ENCODE assay signal across 22 cellular contexts in genomic region chr9:105332471-105332870, GRCh38.
DNase-seq lines count a peak whose midpoint lies in the region; ATAC-seq, FAIRE-seq and TF ChIP-seq lines count a peak whose summit lies in the region.
"Had no signal": no experiment of that assay in that cellular context is flagged by ENCODE, and none has a peak within 500 bp of the region (broad histone marks: within the 10 kb centered on the region; RNA-seq: fewer than 3 reads in every experiment).

No MANE protein-coding gene starts in this region.

- intact Hi-C loops in HepG2 (cut with micrococcal nuclease; ENCODE audit: unreplicated experiment) (loop anchor here (5.0 kb wide), 1 partner anchor 40 kb away; no protein-coding TSS in a partner anchor), right lobe of liver (cut with DNase I) (no loop called here), prostate gland (cut with DNase I) (no loop called here)

- CTCF ChIA-PET in HepG2 (lab: Yijun Ruan, JAX; ENCODE audit: low intra/inter-chr PET ratio, low total read pairs), result no interaction called here

- H3K27me3 ChIP-seq in HepG2 (ENCODE audit: control insufficient read depth in 1 of 2, insufficient read depth in 2 of 2, low read length in 2 of 2), result no peaks in the 10 kb centered on the region
- no peaks in the 10 kb centered on the region for H3K27me3 ChIP-seq in right lobe of liver
- H3K27me3 ChIP-seq in adipocyte (replicated peaks; ENCODE audit: control insufficient read depth, insufficient read depth, low read length), result no peaks in the 10 kb centered on the region
- no peaks in the 10 kb centered on the region for H3K27me3 ChIP-seq in subcutaneous abdominal adipose tissue (ENCODE audit: control insufficient read depth in 5 of 5, insufficient read depth in 4 of 5, low read length in 5 of 5)
- no peaks in the 10 kb centered on the region for H3K27me3 ChIP-seq in prostate gland (replicated peaks; ENCODE audit: insufficient read depth)
- H3K27me3 ChIP-seq: esophagus muscularis mucosa, upper lobe of right lung had no signal

- H3K27ac ChIP-seq in HepG2 (ENCODE audit: extremely low read length, insufficient read depth, low read length) (peak overlapping the region; percentile 69), right lobe of liver (peak overlapping the region in 1 of 3 donors; percentile 14), subcutaneous abdominal adipose tissue (ENCODE audit: low read depth, low read length) (peak overlapping the region; percentile 14), prostate gland (no peak overlapping the region)
- H3K27ac ChIP-seq: esophagus muscularis mucosa, upper lobe of right lung had no signal

- TF ChIP-seq EP300 in HepG2 (IDR thresholded peaks at IDR 0.05; ENCODE audit: low read depth in 2 of 2, low read length in 2 of 2), result no peak
- TF ChIP-seq EP300 in HepG2 (CRISPR knock-in tag; IDR thresholded peaks at IDR 0.05; ENCODE audit: borderline replicate concordance), result no peak

- BruUV-seq in HepG2 (replicated peaks; lab: Mats Ljungman, UMichigan), result no TSS peak

- TF ChIP-seq RAD21 in HepG2 (CRISPR knock-in tag; IDR thresholded peaks at IDR 0.05), result no peak

- H4K20me1 ChIP-seq in HepG2 (ENCODE audit: insufficient read depth, low read length), result no peaks in the 10 kb centered on the region

- no peak overlapping the region for H2AFZ ChIP-seq in HepG2 (ENCODE audit: low read length)

- DNase-seq in HepG2 (ENCODE audit: low spot score), result no peak
- no peak for DNase-seq in right lobe of liver
- DNase-seq in adipocyte (ENCODE audit: low read depth), result no peak
- peak; percentile 46 for DNase-seq in fibroblast of pulmonary artery (ENCODE audit: low read depth)
- DNase-seq in activated effector memory CD4-positive, alpha-beta T cell treated with anti-CD3 and anti-CD28 coated beads, Interleukin-2, amount 50 U/mL, for 16 hours, result no peak
- DNase-seq in prostate gland (ENCODE audit: low spot score), result no peak
- DNase-seq: 8988T; activated T-cell treated with anti-CD3 and anti-CD28 coated beads, Interleukin-2, amount 50 U/mL, for 72 hours; effector memory CD8-positive, alpha-beta T cell; H9; head of caudate nucleus; KG1; left cardiac atrium; naive B cell; NCI-H1694 treated with DMSO at 0.1 percent for 48 hours; NCI-H69; Right ventricle myocardium superior; T1000; upper lobe of right lung had no signal

- H3K9me3 ChIP-seq in HepG2 (ENCODE audit: low read length) (no peaks in the 10 kb centered on the region), right lobe of liver (no peaks in the 10 kb centered on the region), adipocyte (ENCODE audit: control insufficient read depth, low read length) (no peaks in the 10 kb centered on the region), subcutaneous abdominal adipose tissue (ENCODE audit: control insufficient read depth in 5 of 5, low read length in 5 of 5) (no peaks in the 10 kb centered on the region), prostate gland (no peaks in the 10 kb centered on the region)
- H3K9me3 ChIP-seq: esophagus muscularis mucosa, upper lobe of right lung had no signal

- H3K79me2 ChIP-seq in HepG2 (ENCODE audit: insufficient read depth, low read length), result peaks cover 3% of the 10 kb centered on the region

- no peak for FAIRE-seq in HepG2 (lab: Jason Lieb, UNC)

- ATAC-seq in HepG2 (no peak), right lobe of liver (no peak), GM18502 (IDR thresholded peaks at IDR 0.05; ENCODE audit: poor library complexity, unreplicated experiment) (no peak)
- ATAC-seq: activated T-cell treated with anti-CD3 and anti-CD28 coated beads, Interleukin-2, amount 50 U/mL, for 72 hours; effector memory CD8-positive, alpha-beta T cell; upper lobe of right lung had no signal

- TF ChIP-seq CTCF in HepG2 (CRISPR knock-in tag; IDR thresholded peaks at IDR 0.05) (no peak), right lobe of liver (IDR thresholded peaks at IDR 0.05) (no peak), fibroblast of pulmonary artery (IDR thresholded peaks at IDR 0.05; ENCODE audit: low read length, missing control alignments) (no peak), prostate gland (IDR thresholded peaks at IDR 0.05) (no peak)

- peaks cover 53% of the 10 kb centered on the region for H3K4me1 ChIP-seq in HepG2 (ENCODE audit: insufficient read depth, low read length)
- peaks cover 0 to 25% (median 3%) of the 10 kb centered on the region in 4 donors for H3K4me1 ChIP-seq in right lobe of liver
- peaks cover 66% of the 10 kb centered on the region for H3K4me1 ChIP-seq in adipocyte (ENCODE audit: control insufficient read depth, insufficient read depth, low read length)
- H3K4me1 ChIP-seq in subcutaneous abdominal adipose tissue (ENCODE audit: control insufficient read depth in 5 of 5, insufficient read depth in 5 of 5, low read length in 5 of 5), result peaks cover 0 to 14% (median 7%) of the 10 kb centered on the region in 5 donors
- no peaks in the 10 kb centered on the region for H3K4me1 ChIP-seq in prostate gland (replicated peaks)

- POLR2A ChIA-PET in HepG2 (lab: Yijun Ruan, JAX), result interaction anchor here (0.7 to 3.1 kb wide), 4 partner anchors 13 to 140 kb away, joined by 3 to 32 read pairs (median 14); no protein-coding TSS in a partner anchor

- H3K4me3 ChIP-seq in HepG2 (replicated peaks in 1 of 3; ENCODE audit: insufficient read depth in 1 of 3, low read depth in 2 of 3, low read length in 3 of 3), result no peak overlapping the region
- no peak overlapping the region for H3K4me3 ChIP-seq in right lobe of liver
- peak overlapping the region; percentile 18 for H3K4me3 ChIP-seq in adipocyte (ENCODE audit: low read length)
- no peak overlapping the region for H3K4me3 ChIP-seq in fibroblast of pulmonary artery (replicated peaks; ENCODE audit: low read depth, low read length)
- H3K4me3 ChIP-seq in subcutaneous abdominal adipose tissue (ENCODE audit: low read depth in 1 of 5, low read length in 5 of 5), result no peak overlapping the region
- no peak overlapping the region for H3K4me3 ChIP-seq in prostate gland
- H3K4me3 ChIP-seq: esophagus muscularis mucosa, upper lobe of right lung had no signal

- no peak overlapping the region for H3K9ac ChIP-seq in HepG2 (ENCODE audit: insufficient read depth, low read depth, low read length)
- peak overlapping the region; percentile 43 for H3K9ac ChIP-seq in adipocyte (ENCODE audit: low read length)
- H3K9ac ChIP-seq in subcutaneous abdominal adipose tissue (ENCODE audit: low read length in 5 of 5), result no peak overlapping the region

- 89% methylated on average over 2 of the region's 2 CpGs for WGBS in HepG2 (ENCODE audit: low lambda C conversion rate)
- 82% methylated on average over 2 of the region's 2 CpGs for WGBS in right lobe of liver (ENCODE audit: insufficient coverage, low coverage, low lambda C conversion rate, missing lambda C conversion rate)
- 82% methylated on average over 2 of the region's 2 CpGs for WGBS in prostate gland

- H3K4me2 ChIP-seq in HepG2 (ENCODE audit: low read depth, low read length), result no peak overlapping the region

- TF ChIP-seq POLR2A in HepG2 (IDR thresholded peaks at IDR 0.05; ENCODE audit: insufficient read depth in 1 of 2, low read depth in 2 of 2, low read length in 2 of 2) (no peak), right lobe of liver (IDR thresholded peaks at IDR 0.05) (no peak), prostate gland (IDR thresholded peaks at IDR 0.05) (no peak)

- in situ Hi-C loops in HepG2 (cut with HindIII; ENCODE audit: extremely low pct_ligation_motif_present, low pct_unique_long_range_greater_than_20kb), result no loop called here

- peaks cover 3 to 19% of the 10 kb centered on the region in 2 experiments; a peak in 3 of 5 replicates for H3K36me3 ChIP-seq in HepG2 (replicated peaks in 1 of 2; ENCODE audit: control insufficient read depth in 1 of 2, insufficient read depth in 2 of 2, low read length in 2 of 2)
- peaks cover 0 to 15% (median 0%) of the 10 kb centered on the region in 4 donors for H3K36me3 ChIP-seq in right lobe of liver
- peaks cover 16% of the 10 kb centered on the region for H3K36me3 ChIP-seq in adipocyte (ENCODE audit: control insufficient read depth, insufficient read depth, low read length, severe bottlenecking)
- H3K36me3 ChIP-seq in subcutaneous abdominal adipose tissue (ENCODE audit: control insufficient read depth in 5 of 5, insufficient read depth in 5 of 5, low read length in 5 of 5), result peaks cover 3 to 10% (median 5%) of the 10 kb centered on the region in 5 donors
- H3K36me3 ChIP-seq in prostate gland, result no peaks in the 10 kb centered on the region

TF ChIP-seq in HepG2, 621 proteins besides CTCF, POLR2A, EP300 and RAD21 (continues in another document):
- no peak for TF ChIP-seq PHB2 (IDR thresholded peaks at IDR 0.05; ENCODE audit: partially characterized antibody)
- no peak for TF ChIP-seq ZNF468 (CRISPR knock-in tag; IDR thresholded peaks at IDR 0.05)
- TF ChIP-seq ZNF280B (CRISPR knock-in tag; IDR thresholded peaks at IDR 0.05; ENCODE audit: borderline replicate concordance), result no peak
- no peak for TF ChIP-seq NR1H2 (CRISPR knock-in tag; IDR thresholded peaks at IDR 0.05; ENCODE audit: borderline replicate concordance, low read depth)
- no peak for TF ChIP-seq XBP1 (CRISPR knock-in tag; IDR thresholded peaks at IDR 0.05)
- no peak for TF ChIP-seq ZNF746 (CRISPR knock-in tag; IDR thresholded peaks at IDR 0.05)
- TF ChIP-seq ZNF570 (CRISPR knock-in tag; IDR thresholded peaks at IDR 0.05; ENCODE audit: borderline replicate concordance), result no peak
- TF ChIP-seq ZNF552 (CRISPR knock-in tag; IDR thresholded peaks at IDR 0.05; ENCODE audit: borderline replicate concordance), result no peak
- no peak for TF ChIP-seq ZNF446 (CRISPR knock-in tag; IDR thresholded peaks at IDR 0.05)

Comparison
In these comparisons a context has a peak if more than half of its experiments do, and no peak if none do; other contexts are left out.
1. H3K27ac ChIP-seq: peak in HepG2 (single experiment) and subcutaneous abdominal adipose tissue (single experiment); none in prostate gland (0 of 2).